In genomic region chr16:83717814-83718213, GRCh38 we compare ENCODE assay signal across 11 cellular contexts.
DNase-seq lines count a peak whose midpoint lies in the region; ATAC-seq and TF ChIP-seq lines count a peak whose summit lies in the region.
"Had no signal": no experiment of that assay in that cellular context is flagged by ENCODE, and none has a peak within 500 bp of the region (broad histone marks: within the 10 kb centered on the region; RNA-seq: fewer than 3 reads in every experiment).

No MANE protein-coding gene starts in this region.

- no peaks in the 10 kb centered on the region for H3K9me3 Mint-ChIP-seq in activated T-helper 17 cell treated with anti-CD3 and anti-CD28 coated beads, Interleukin-2, amount 50 U/mL, for 72 hours
- H3K9me3 Mint-ChIP-seq in T-cell: no peaks in the 10 kb centered on the region

- H2BK15ac ChIP-seq in IMR-90 (ENCODE audit: low read depth, low read length): no peak overlapping the region

- H3K9me1 ChIP-seq in IMR-90 (ENCODE audit: insufficient read depth, low read length): peaks cover 8% of the 10 kb centered on the region

- H3K14ac ChIP-seq in IMR-90 (replicated peaks; ENCODE audit: low read depth, low read length): 0 out of 2 replicates have a peak overlapping the region, but pooled peaks have one; percentile 45

- TF ChIP-seq CTCF in IMR-90 (conservative IDR thresholded peaks at IDR 0.05; ENCODE audit: low read depth, low read length) (no peak), adrenal gland (IDR thresholded peaks at IDR 0.05) (no peak)

- no peak overlapping the region for H2AK5ac ChIP-seq in IMR-90 (ENCODE audit: low read depth, low read length)

- H3K4me1 ChIP-seq in IMR-90 (ENCODE audit: control insufficient read depth, insufficient read depth, low read length) (no peaks in the 10 kb centered on the region), mesodermal cell (ENCODE audit: control insufficient read depth, insufficient read depth, low read length, poor library complexity, severe bottlenecking) (peaks cover 21% of the 10 kb centered on the region), adrenal gland (replicated peaks in 1 of 2) (no peaks in the 10 kb centered on the region)
- H3K4me1 ChIP-seq: transverse colon had no signal

- TF ChIP-seq RAD21 in IMR-90 (IDR thresholded peaks at IDR 0.05; ENCODE audit: low read length): no peak

- no peak overlapping the region for H3K18ac ChIP-seq in IMR-90 (ENCODE audit: low read depth, low read length)

- TF ChIP-seq POLR2A in IMR-90 (IDR thresholded peaks at IDR 0.05; ENCODE audit: low read depth, low read length) (no peak), adrenal gland (IDR thresholded peaks at IDR 0.05) (no peak)

- no peak overlapping the region for H4K91ac ChIP-seq in IMR-90 (ENCODE audit: insufficient read depth, low read depth, low read length)

- BruUV-seq in IMR-90 (replicated peaks; lab: Mats Ljungman, UMichigan): no TSS peak

- WGBS in IMR-90 (ENCODE audit: extremely low coverage in 2 of 2, insufficient read length in 1 of 2), 2 experiments: no CpG with 5 or more reads among the region's 4 CpGs
- WGBS in mesodermal cell (ENCODE audit: insufficient coverage in 2 of 2), 2 experiments: 58 to 75% methylated on average over 3 of the region's 4 CpGs
- WGBS in adrenal gland, 4 donors: 63 to 65% (median 65%) methylated on average over 4 of the region's 4 CpGs

- dilution Hi-C loops in IMR-90 (cut with HindIII; ENCODE audit: low sequenced_read_pairs, unreplicated experiment): no loop called here

- in situ Hi-C loops in IMR-90 (cut with MboI; ENCODE audit: low sequenced_read_pairs): no loop called here

- ATAC-seq in IMR-90 (ENCODE audit: low read depth) (no peak), T-cell (replicated peaks in 1 of 4) (no peak)
- no peak for ATAC-seq in activated T-helper 17 cell treated with anti-CD3 and anti-CD28 coated beads, Interleukin-2, amount 50 U/mL, for 72 hours (replicated peaks)

- H3K79me1 ChIP-seq in IMR-90 (ENCODE audit: low read depth in 1 of 2, low read length in 2 of 2): no peaks in the 10 kb centered on the region

- H3K27me3 ChIP-seq in IMR-90 (ENCODE audit: control insufficient read depth, insufficient read depth, low read length): no peaks in the 10 kb centered on the region
- no peaks in the 10 kb centered on the region for H3K27me3 ChIP-seq in adrenal gland
- H3K27me3 ChIP-seq: transverse colon had no signal

- POLR2A ChIA-PET in IMR-90 (lab: Charles Lee; ENCODE audit: unreplicated experiment) (no interaction called here), T-cell (lab: Charles Lee) (no interaction called here)

- no peaks in the 10 kb centered on the region for H3K4me1 Mint-ChIP-seq in activated T-helper 17 cell treated with anti-CD3 and anti-CD28 coated beads, Interleukin-2, amount 50 U/mL, for 72 hours
- no peaks in the 10 kb centered on the region for H3K4me1 Mint-ChIP-seq in T-cell

- peak; percentile 89 for DNase-seq in AG08395 (ENCODE audit: low spot score)
- DNase-seq in IMR-90: peak; percentile 49
- peak; percentile 69 to 80 for DNase-seq in dermis microvascular lymphatic vessel endothelial cell (ENCODE audit: low read depth in 2 of 2)
- no peak for DNase-seq in adrenal gland
- no peak for DNase-seq in T-cell
- no peak for DNase-seq in NCI-H2227 (lab: John Stamatoyannopoulos, UW; ENCODE audit: unreplicated experiment)
- DNase-seq: transverse colon had no signal

- intact Hi-C loops in IMR-90 (cut with micrococcal nuclease): no loop called here
- intact Hi-C loops in adrenal gland (cut with DNase I): no loop called here

- no peaks in the 10 kb centered on the region for H4K20me1 ChIP-seq in IMR-90 (ENCODE audit: insufficient read depth, low read length)

- CTCF ChIA-PET in IMR-90 (lab: Yijun Ruan, JAX) (interaction anchor here (0.6 kb wide), 1 partner anchor 781 kb away, joined by 5 read pairs; no protein-coding TSS in a partner anchor), T-cell (lab: Charles Lee) (no interaction called here)

- H3K4me3 ChIP-seq in IMR-90 (ENCODE audit: insufficient read depth, low read depth, low read length): no peak overlapping the region
- H3K4me3 ChIP-seq in mesodermal cell (ENCODE audit: extremely low read depth, insufficient read depth, low read length, poor library complexity, severe bottlenecking): no peak overlapping the region
- H3K4me3 ChIP-seq in adrenal gland: no peak overlapping the region
- H3K4me3 ChIP-seq: skin epidermis, transverse colon had no signal

- no peak overlapping the region for H2BK5ac ChIP-seq in IMR-90 (ENCODE audit: low read depth, low read length, poor library complexity, severe bottlenecking)

- no peak overlapping the region for H3K4ac ChIP-seq in IMR-90 (ENCODE audit: low read depth, low read length)

- no peak overlapping the region for H3K9ac ChIP-seq in IMR-90 (ENCODE audit: low read depth, low read length)

- no peak overlapping the region for H3K27ac ChIP-seq in IMR-90 (ENCODE audit: insufficient read depth, low read length)
- peak overlapping the region; percentile 89 for H3K27ac ChIP-seq in mesodermal cell (ENCODE audit: low read depth, low read length, severe bottlenecking)
- no peak overlapping the region for H3K27ac ChIP-seq in adrenal gland
- H3K27ac ChIP-seq: HL-60, transverse colon had no signal

- H3K36me3 Mint-ChIP-seq in activated T-helper 17 cell treated with anti-CD3 and anti-CD28 coated beads, Interleukin-2, amount 50 U/mL, for 72 hours (ENCODE audit: low read depth): no peaks in the 10 kb centered on the region
- H3K36me3 Mint-ChIP-seq in T-cell: no peaks in the 10 kb centered on the region

- peak overlapping the region; percentile 3 for H2AK9ac ChIP-seq in IMR-90 (replicated peaks; ENCODE audit: low read depth, low read length, poor library complexity)

- no peak overlapping the region for H2BK120ac ChIP-seq in IMR-90 (ENCODE audit: low read depth, low read length)

- H2BK20ac ChIP-seq in IMR-90 (ENCODE audit: low read depth, low read length): no peak overlapping the region

- no peak overlapping the region for H3K56ac ChIP-seq in IMR-90 (ENCODE audit: extremely low read depth, insufficient read depth, low read length)

- H3K23ac ChIP-seq in IMR-90 (ENCODE audit: low read depth, low read length): no peak overlapping the region

- H2AFZ ChIP-seq in IMR-90 (replicated peaks; ENCODE audit: low read length, poor library complexity): peak overlapping the region; percentile 18

- H3K4me3 Mint-ChIP-seq in activated T-helper 17 cell treated with anti-CD3 and anti-CD28 coated beads, Interleukin-2, amount 50 U/mL, for 72 hours: no peak overlapping the region
- H3K4me3 Mint-ChIP-seq in T-cell: no peak overlapping the region

- no peaks in the 10 kb centered on the region for H3K9me3 ChIP-seq in IMR-90 (ENCODE audit: control insufficient read depth, insufficient read depth, low read length)
- H3K9me3 ChIP-seq in mesodermal cell (ENCODE audit: control insufficient read depth, low read length): no peaks in the 10 kb centered on the region
- H3K9me3 ChIP-seq in adrenal gland (replicated peaks in 1 of 3): no peaks in the 10 kb centered on the region
- H3K9me3 ChIP-seq: transverse colon had no signal

- peaks cover 3% of the 10 kb centered on the region for H3K27me3 Mint-ChIP-seq in activated T-helper 17 cell treated with anti-CD3 and anti-CD28 coated beads, Interleukin-2, amount 50 U/mL, for 72 hours
- H3K27me3 Mint-ChIP-seq in T-cell: peaks cover 0 to 4% of the 10 kb centered on the region in 2 donors

- H3K27ac Mint-ChIP-seq in activated T-helper 17 cell treated with anti-CD3 and anti-CD28 coated beads, Interleukin-2, amount 50 U/mL, for 72 hours: no peak overlapping the region
- H3K27ac Mint-ChIP-seq in T-cell: no peak overlapping the region

- no peaks in the 10 kb centered on the region for H3K36me3 ChIP-seq in IMR-90 (ENCODE audit: control insufficient read depth, insufficient read depth, low read length)
- H3K36me3 ChIP-seq in mesodermal cell (ENCODE audit: control insufficient read depth, insufficient read depth, low read length): no peaks in the 10 kb centered on the region
- no peaks in the 10 kb centered on the region for H3K36me3 ChIP-seq in adrenal gland (replicated peaks in 1 of 2)
- H3K36me3 ChIP-seq: transverse colon had no signal

- no peak overlapping the region for H4K5ac ChIP-seq in IMR-90 (ENCODE audit: low read depth, low read length)

- no peak overlapping the region for H3K4me2 ChIP-seq in IMR-90 (ENCODE audit: low read depth, low read length)

- 0 out of 4 replicates have a peak overlapping the region, but pooled peaks of 1 of the 2 experiments have one; percentile 16 for H4K8ac ChIP-seq in IMR-90 (ENCODE audit: low read depth in 2 of 2, low read length in 2 of 2)

TF ChIP-seq in IMR-90, 13 proteins besides CTCF, POLR2A, EP300 and RAD21:
- TF ChIP-seq MAFK (IDR thresholded peaks at IDR 0.05; ENCODE audit: low read depth, low read length): no peak

Comparison
In these comparisons a context has a peak if more than half of its experiments do, and no peak if none do; other contexts are left out.
1. DNase-seq: peak in AG08395 (single experiment), IMR-90 (single experiment) and dermis microvascular lymphatic vessel endothelial cell (2 of 2); none in adrenal gland (0 of 7), T-cell (0 of 34) and NCI-H2227 (single experiment).